In the genomic region with DNA sequence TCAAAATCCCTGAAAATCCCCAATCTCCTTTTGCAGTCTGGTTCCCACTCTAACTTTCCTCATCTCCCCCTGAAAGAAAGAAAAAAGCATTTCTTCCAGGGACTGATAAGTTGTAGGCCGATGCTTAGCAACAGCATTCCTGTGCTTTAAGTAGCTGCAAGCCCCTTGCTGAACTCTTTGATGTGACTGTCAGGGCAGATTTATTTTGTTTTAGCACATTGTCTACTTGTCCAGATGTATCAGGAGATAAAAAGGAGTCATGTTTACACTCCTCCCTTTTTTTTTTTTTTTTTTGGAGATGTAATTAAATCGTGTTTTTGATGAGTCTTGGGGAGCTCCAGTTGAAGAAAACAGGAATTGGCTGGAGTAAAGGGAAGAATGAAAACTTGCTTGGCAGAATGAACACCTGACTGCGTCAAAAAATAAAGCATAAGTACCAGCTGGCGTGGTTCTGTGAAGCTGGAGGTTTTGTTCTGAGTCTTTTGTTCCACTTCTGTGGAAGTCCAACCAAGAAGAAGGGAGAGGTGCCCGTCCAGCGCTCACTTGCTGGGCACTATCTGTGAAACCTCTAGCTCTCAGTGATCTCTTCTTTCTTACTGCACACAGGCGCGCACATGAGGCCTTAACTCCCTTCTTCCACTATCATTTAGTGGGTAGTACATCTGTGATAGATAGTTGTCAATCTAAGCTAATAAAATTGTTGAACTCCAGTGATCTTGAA, we compare ENCODE assay signal across 15 cellular contexts.
DNase-seq lines count a peak whose midpoint lies in the region; ATAC-seq and TF ChIP-seq lines count a peak whose summit lies in the region.
"Had no signal": no experiment of that assay in that cellular context is flagged by ENCODE, and none has a peak within 500 bp of the region (broad histone marks: within the 10 kb centered on the region; RNA-seq: fewer than 3 reads in every experiment).

No MANE protein-coding gene starts in this region.

- whole genome bisulfite sequencing in ectodermal cell, 2 experiments = 57% methylated on average over 6 to 8 of the region's 8 CpGs

- H3K9me3 Mint-ChIP-seq in type B pancreatic cell = peaks cover 10% of the 10 kb centered on the region
- H3K9me3 Mint-ChIP-seq: activated naive CD4-positive, alpha-beta T cell treated with anti-CD3 and anti-CD28 coated beads for 36 hours; naive B cell had no signal

- peaks cover 5% of the 10 kb centered on the region for H3K27me3 ChIP-seq in ectodermal cell (ENCODE audit: control insufficient read depth, insufficient read depth, low read length, poor library complexity, severe bottlenecking)
- H3K27me3 ChIP-seq: MG63, spleen, transverse colon had no signal

- ATAC-seq in GM19463 (IDR thresholded peaks at IDR 0.05; ENCODE audit: unreplicated experiment) = no peak
- ATAC-seq: activated CD8-positive, alpha-beta T cell treated with anti-CD3 and anti-CD28 coated beads, Interleukin-2, amount 10 ng/mL, durations not matched to agents 7 days and 5 days had no signal

- no peak overlapping the region for H3K4me3 ChIP-seq in ectodermal cell (ENCODE audit: insufficient read depth, low read depth, low read length)
- H3K4me3 ChIP-seq: MG63, spleen, transverse colon had no signal

- peaks cover 55% of the 10 kb centered on the region for H3K4me1 Mint-ChIP-seq in type B pancreatic cell (ENCODE audit: unreplicated experiment)
- H3K4me1 Mint-ChIP-seq: naive B cell had no signal

- no peaks in the 10 kb centered on the region for H3K9me3 ChIP-seq in ectodermal cell (ENCODE audit: control insufficient read depth, low read length)
- H3K9me3 ChIP-seq: MG63, spleen, transverse colon had no signal

- peak overlapping the region; percentile 22 for H3K27ac Mint-ChIP-seq in type B pancreatic cell
- H3K27ac Mint-ChIP-seq: activated CD8-positive, alpha-beta T cell treated with anti-CD3 and anti-CD28 coated beads, Interleukin-2, amount 10 ng/mL, durations not matched to agents 7 days and 5 days; activated naive CD4-positive, alpha-beta T cell treated with anti-CD3 and anti-CD28 coated beads for 36 hours; naive B cell had no signal

- DNase-seq in NCI-H510A treated with DMSO at 0.1 percent for 48 hours (lab: John Stamatoyannopoulos, UW) (peak; percentile 68), NCI-H510A (lab: John Stamatoyannopoulos, UW) (no peak), medulla oblongata (ENCODE audit: extremely low spot score) (peak; percentile 24), type B pancreatic cell (ENCODE audit: extremely low spot score, unreplicated experiment) (no peak), putamen (ENCODE audit: low spot score) (no peak), NCI-H2081 (lab: John Stamatoyannopoulos, UW) (no peak)
- DNase-seq: activated CD8-positive, alpha-beta T cell treated with anti-CD3 and anti-CD28 coated beads, Interleukin-2, amount 10 ng/mL, durations not matched to agents 7 days and 5 days; naive B cell; spleen had no signal

- no peak for TF ChIP-seq CTCF in type B pancreatic cell (conservative IDR thresholded peaks at IDR 0.05)

- H3K36me3 ChIP-seq in ectodermal cell (ENCODE audit: control insufficient read depth, insufficient read depth, low read length) = no peaks in the 10 kb centered on the region
- H3K36me3 ChIP-seq: MG63, spleen, transverse colon had no signal

- H3K27ac ChIP-seq in ectodermal cell (ENCODE audit: insufficient read depth, low read depth, low read length, poor library complexity, severe bottlenecking) = peak overlapping the region; percentile 68
- H3K27ac ChIP-seq: RWPE1, spleen had no signal

- peak overlapping the region; percentile 69 for H3K4me3 Mint-ChIP-seq in type B pancreatic cell
- H3K4me3 Mint-ChIP-seq: activated CD8-positive, alpha-beta T cell treated with anti-CD3 and anti-CD28 coated beads, Interleukin-2, amount 10 ng/mL, durations not matched to agents 7 days and 5 days; activated naive CD4-positive, alpha-beta T cell treated with anti-CD3 and anti-CD28 coated beads for 36 hours; naive B cell had no signal

- H3K36me3 Mint-ChIP-seq in type B pancreatic cell = no peaks in the 10 kb centered on the region
- H3K36me3 Mint-ChIP-seq: naive B cell had no signal

- peaks cover 20% of the 10 kb centered on the region for H3K4me1 ChIP-seq in ectodermal cell (ENCODE audit: control insufficient read depth, insufficient read depth, low read length)

- H3K27me3 Mint-ChIP-seq in type B pancreatic cell = peaks cover 33% of the 10 kb centered on the region

Comparison
In these comparisons a context has a peak if more than half of its experiments do, and no peak if none do; other contexts are left out.
1. DNase-seq: peak in NCI-H510A treated with DMSO at 0.1 percent for 48 hours (single experiment) and medulla oblongata (single experiment); none in NCI-H510A (single experiment), type B pancreatic cell (single experiment), putamen (single experiment) and NCI-H2081 (0 of 2).